In genomic region chr17:59848385-59848668, GRCh38 we compare ENCODE assay signal across 12 cellular contexts. TPM values are rescaled to one million over a fixed set of nuclear protein-coding genes. Genes with fewer than 3 reads are reported as not detected.
A peak's percentile ranks its signal among the peaks of the same experiment; 100 is the strongest.
DNase-seq lines count a peak whose midpoint lies in the region; ATAC-seq, FAIRE-seq and TF ChIP-seq lines count a peak whose summit lies in the region.
"Had no signal": no experiment of that assay in that cellular context is flagged by ENCODE, and none has a peak within 500 bp of the region (broad histone marks: within the 10 kb centered on the region; RNA-seq: fewer than 3 reads in every experiment).

No MANE protein-coding gene starts in this region.

- H3K4me3 ChIP-seq in mesenchymal stem cell (ENCODE audit: insufficient read depth in 1 of 2, low read depth in 1 of 2, low read length in 2 of 2) (no peak overlapping the region), transverse colon (peak overlapping the region in 2 of 4 donors; percentile 6 to 35)

- no peaks in the 10 kb centered on the region for H3K9me3 Mint-ChIP-seq in activated naive CD4-positive, alpha-beta T cell treated with anti-CD3 and anti-CD28 coated beads, Interleukin-2, amount 50 U/mL, for 24 hours
- H3K9me3 Mint-ChIP-seq in activated T-helper 1 cell treated with anti-CD3 and anti-CD28 coated beads, Interleukin-12 subunit alpha, Interleukin-12 subunit beta, Interleukin-2, Interleukin-4 antibody, amounts not matched to agents 30 ng/mL and 10 ng/mL and 1 ng/mL, durations not matched to agents 14 hours and 24 hours and 36 hours: no peaks in the 10 kb centered on the region
- H3K9me3 Mint-ChIP-seq: naive thymus-derived CD4-positive, alpha-beta T cell had no signal

- peak overlapping the region; percentile 12 for H3K27ac Mint-ChIP-seq in activated naive CD4-positive, alpha-beta T cell treated with anti-CD3 and anti-CD28 coated beads, Interleukin-2, amount 50 U/mL, for 24 hours
- H3K27ac Mint-ChIP-seq in activated T-helper 1 cell treated with anti-CD3 and anti-CD28 coated beads, Interleukin-12 subunit alpha, Interleukin-12 subunit beta, Interleukin-2, Interleukin-4 antibody, amounts not matched to agents 30 ng/mL and 10 ng/mL and 1 ng/mL, durations not matched to agents 14 hours and 24 hours and 36 hours: peak overlapping the region; percentile 83

- DNase-seq in activated naive CD4-positive, alpha-beta T cell (lab: John Stamatoyannopoulos, UW): no peak
- no peak for DNase-seq in activated T-helper 1 cell treated with anti-CD3 and anti-CD28 coated beads, Interleukin-12 subunit alpha, Interleukin-12 subunit beta, Interleukin-2, Interleukin-4 antibody, amounts not matched to agents 30 ng/mL and 10 ng/mL and 1 ng/mL, durations not matched to agents 14 hours and 24 hours and 36 hours (ENCODE audit: low spot score)
- DNase-seq in mesenchymal stem cell (no peak), transverse colon (no peak), erythroblast (lab: John Stamatoyannopoulos, UW) (no peak), D721Med (ENCODE audit: insufficient read length, low spot score) (no peak)
- DNase-seq: activated gamma-delta T cell, foreskin keratinocyte, NCI-H226 had no signal

- H3K36me3 ChIP-seq in mesenchymal stem cell (ENCODE audit: control insufficient read depth in 1 of 2, insufficient read depth in 2 of 2, low read depth in 1 of 2, low read length in 2 of 2) (no peaks in the 10 kb centered on the region), transverse colon (no peaks in the 10 kb centered on the region)

- no peaks in the 10 kb centered on the region for H3K79me1 ChIP-seq in mesenchymal stem cell (replicated peaks; ENCODE audit: low read length, poor library complexity, severe bottlenecking)

- H3K4me1 ChIP-seq in mesenchymal stem cell (ENCODE audit: control insufficient read depth, insufficient read depth, low read depth, low read length) (peaks cover 14% of the 10 kb centered on the region), transverse colon (peaks cover 47 to 98% (median 91%) of the 10 kb centered on the region in 4 donors)

- H2BK15ac ChIP-seq in mesenchymal stem cell (ENCODE audit: low read depth, poor library complexity, severe bottlenecking): no peak overlapping the region

- H3K27me3 Mint-ChIP-seq in activated naive CD4-positive, alpha-beta T cell treated with anti-CD3 and anti-CD28 coated beads, Interleukin-2, amount 50 U/mL, for 24 hours: no peaks in the 10 kb centered on the region
- no peaks in the 10 kb centered on the region for H3K27me3 Mint-ChIP-seq in activated T-helper 1 cell treated with anti-CD3 and anti-CD28 coated beads, Interleukin-12 subunit alpha, Interleukin-12 subunit beta, Interleukin-2, Interleukin-4 antibody, amounts not matched to agents 30 ng/mL and 10 ng/mL and 1 ng/mL, durations not matched to agents 14 hours and 24 hours and 36 hours (ENCODE audit: insufficient read depth)
- H3K27me3 Mint-ChIP-seq: naive thymus-derived CD4-positive, alpha-beta T cell had no signal

- no peak overlapping the region for H4K8ac ChIP-seq in mesenchymal stem cell (ENCODE audit: low read length)

- TF ChIP-seq POLR2A in transverse colon (IDR thresholded peaks at IDR 0.05) (no peak), erythroblast (IDR thresholded peaks at IDR 0.05; ENCODE audit: low read length) (no peak)

- peaks cover 3% of the 10 kb centered on the region for H3K36me3 Mint-ChIP-seq in activated naive CD4-positive, alpha-beta T cell treated with anti-CD3 and anti-CD28 coated beads, Interleukin-2, amount 50 U/mL, for 24 hours
- peaks cover 10% of the 10 kb centered on the region for H3K36me3 Mint-ChIP-seq in activated T-helper 1 cell treated with anti-CD3 and anti-CD28 coated beads, Interleukin-12 subunit alpha, Interleukin-12 subunit beta, Interleukin-2, Interleukin-4 antibody, amounts not matched to agents 30 ng/mL and 10 ng/mL and 1 ng/mL, durations not matched to agents 14 hours and 24 hours and 36 hours (ENCODE audit: low read depth)

- H4K91ac ChIP-seq in mesenchymal stem cell (ENCODE audit: low read length): no peak overlapping the region

- H2BK5ac ChIP-seq in mesenchymal stem cell (ENCODE audit: low read depth, low read length, poor library complexity, severe bottlenecking): no peak overlapping the region

- H3K4me3 Mint-ChIP-seq in activated naive CD4-positive, alpha-beta T cell treated with anti-CD3 and anti-CD28 coated beads, Interleukin-2, amount 50 U/mL, for 24 hours: no peak overlapping the region
- H3K4me3 Mint-ChIP-seq in activated T-helper 1 cell treated with anti-CD3 and anti-CD28 coated beads, Interleukin-12 subunit alpha, Interleukin-12 subunit beta, Interleukin-2, Interleukin-4 antibody, amounts not matched to agents 30 ng/mL and 10 ng/mL and 1 ng/mL, durations not matched to agents 14 hours and 24 hours and 36 hours: peak overlapping the region; percentile 47

- H2BK12ac ChIP-seq in mesenchymal stem cell (ENCODE audit: low read length in 2 of 2): no peak overlapping the region

- no peak overlapping the region for H3K4ac ChIP-seq in mesenchymal stem cell (ENCODE audit: low read depth in 1 of 2, low read length in 2 of 2)

- no peak overlapping the region for H2AFZ ChIP-seq in mesenchymal stem cell (ENCODE audit: low read depth, low read length)

- no peak overlapping the region for H3K4me2 ChIP-seq in mesenchymal stem cell (ENCODE audit: low read length, poor library complexity, severe bottlenecking)

- H3K27ac ChIP-seq in mesenchymal stem cell (ENCODE audit: low read length, poor library complexity, severe bottlenecking): peak overlapping the region; percentile 58
- peak overlapping the region; percentile 91 to 99 (median 95) for H3K27ac ChIP-seq in transverse colon

- H3K23ac ChIP-seq in mesenchymal stem cell (ENCODE audit: low read length in 2 of 2): no peak overlapping the region

- FAIRE-seq in D721Med (lab: Jason Lieb, UNC): no peak

- TF ChIP-seq CTCF in transverse colon (IDR thresholded peaks at IDR 0.05) (no peak), D721Med (IDR thresholded peaks at IDR 0.05; ENCODE audit: insufficient read depth, missing control alignments) (no peak)

- peaks cover 71% of the 10 kb centered on the region for H3K4me1 Mint-ChIP-seq in activated naive CD4-positive, alpha-beta T cell treated with anti-CD3 and anti-CD28 coated beads, Interleukin-2, amount 50 U/mL, for 24 hours
- H3K4me1 Mint-ChIP-seq in activated T-helper 1 cell treated with anti-CD3 and anti-CD28 coated beads, Interleukin-12 subunit alpha, Interleukin-12 subunit beta, Interleukin-2, Interleukin-4 antibody, amounts not matched to agents 30 ng/mL and 10 ng/mL and 1 ng/mL, durations not matched to agents 14 hours and 24 hours and 36 hours (ENCODE audit: low read depth): peaks cover 77% of the 10 kb centered on the region

- intact Hi-C loops in activated T-helper 1 cell treated with anti-CD3 and anti-CD28 coated beads, Interleukin-12 subunit alpha, Interleukin-12 subunit beta, Interleukin-2, Interleukin-4 antibody, amounts not matched to agents 30 ng/mL and 10 ng/mL and 1 ng/mL, durations not matched to agents 14 hours and 24 hours and 36 hours (cut with micrococcal nuclease): loop anchor here (5.0 kb wide), 4 partner anchors 94 to 486 kb away; no protein-coding TSS in a partner anchor
- intact Hi-C loops in transverse colon (cut with DNase I; ENCODE audit: low total_unique reads): no loop called here

- H3K14ac ChIP-seq in mesenchymal stem cell (ENCODE audit: low read length in 2 of 2): no peak overlapping the region

- H3K27me3 ChIP-seq in mesenchymal stem cell (ENCODE audit: control insufficient read depth in 1 of 2, insufficient read depth in 1 of 2, low read length in 2 of 2) (no peaks in the 10 kb centered on the region), transverse colon (no peaks in the 10 kb centered on the region)
- H3K27me3 ChIP-seq: foreskin keratinocyte had no signal

- H3K9ac ChIP-seq in mesenchymal stem cell (ENCODE audit: low read length): peak overlapping the region; percentile 64

- H3K9me3 ChIP-seq in mesenchymal stem cell (ENCODE audit: control insufficient read depth, low read length) (no peaks in the 10 kb centered on the region), transverse colon (no peaks in the 10 kb centered on the region)

- 100% methylated on average over 1 of the region's 6 CpGs for WGBS in mesenchymal stem cell
- 68% methylated on average over 6 of the region's 6 CpGs; no CpG with 5 or more reads in 1 of the 2 donors for WGBS in transverse colon (ENCODE audit: low coverage in 1 of 2), 2 donors

- TF ChIP-seq EP300 in transverse colon (IDR thresholded peaks at IDR 0.05; ENCODE audit: low read depth): no peak

- in situ Hi-C loops in transverse colon (cut with MboI; ENCODE audit: low pct_ligation_motif_present in 1 of 4, low pct_unique_long_range_greater_than_20kb in 1 of 4, low sequenced_read_pairs in 3 of 4): no loop called here

- H2BK120ac ChIP-seq in mesenchymal stem cell (ENCODE audit: low read depth, low read length): peak overlapping the region; percentile 66

- H2AK5ac ChIP-seq in mesenchymal stem cell (ENCODE audit: low read length, severe bottlenecking): peak overlapping the region; percentile 86

- no peak overlapping the region for H3K18ac ChIP-seq in mesenchymal stem cell (ENCODE audit: low read depth in 1 of 2, low read length in 2 of 2)

- no peak for ATAC-seq in HG03045 (IDR thresholded peaks at IDR 0.05; ENCODE audit: unreplicated experiment)
- ATAC-seq: foreskin keratinocyte had no signal

RNA-seq across cellular contexts. Expression of gene TUBD1, which starts 44.4 kb away (rescaled TPM):
- 12.3 and 13.2 TPM in 2 replicates for total RNA-seq in activated T-helper 1 cell treated with anti-CD3 and anti-CD28 coated beads, Interleukin-12 subunit alpha, Interleukin-12 subunit beta, Interleukin-2, Interleukin-4 antibody, amounts not matched to agents 30 ng/mL and 10 ng/mL and 1 ng/mL, durations not matched to agents 14 hours and 24 hours and 36 hours
- polyA plus RNA-seq in mesenchymal stem cell (2013, experiment 1 of 2): 4.7 TPM
- polyA plus RNA-seq in mesenchymal stem cell (2013, experiment 2 of 2): 4.6 TPM
- total RNA-seq in transverse colon: 10 to 100 TPM in 1 of 4 donors, 1 to 10 TPM in 2, under 1 TPM in 1; 0.80 to 13.3 (median 4.1) TPM

RNA-seq across cellular contexts. Expression of gene RPS6KB1, which starts 44.6 kb away (rescaled TPM):
- 67.6 and 82.7 TPM in 2 replicates for total RNA-seq in activated T-helper 1 cell treated with anti-CD3 and anti-CD28 coated beads, Interleukin-12 subunit alpha, Interleukin-12 subunit beta, Interleukin-2, Interleukin-4 antibody, amounts not matched to agents 30 ng/mL and 10 ng/mL and 1 ng/mL, durations not matched to agents 14 hours and 24 hours and 36 hours
- 17.4 TPM for polyA plus RNA-seq in mesenchymal stem cell (2013, experiment 1 of 2)
- 17.7 TPM for polyA plus RNA-seq in mesenchymal stem cell (2013, experiment 2 of 2)
- total RNA-seq in transverse colon: 10 to 100 TPM; 18.3 to 51.3 (median 28.1) TPM
